11 cellular contexts compared by ENCODE assay signal in genomic region chr15:92954578-92954977, GRCh38. TPM values are rescaled to one million over a fixed set of nuclear protein-coding genes. Genes with fewer than 3 reads are reported as not detected.
DNase-seq lines count a peak whose midpoint lies in the region; ATAC-seq, FAIRE-seq and TF ChIP-seq lines count a peak whose summit lies in the region.
"Had no signal": no experiment of that assay in that cellular context is flagged by ENCODE, and none has a peak within 500 bp of the region (broad histone marks: within the 10 kb centered on the region; RNA-seq: fewer than 3 reads in every experiment).

No MANE protein-coding gene starts in this region.

- ATAC-seq in RWPE2 (ENCODE audit: low read depth): no peak
- no peak for ATAC-seq in T-cell (replicated peaks in 1 of 4)
- no peak for ATAC-seq in stimulated activated memory B cell treated with anti-CD40 and anti-IgM and Interleukin-4, amounts not matched to agents 10 μg/mL and 1 μg/mL and 100 μg/mL, for 72 hours

- peaks cover 4 to 5% (median 5%) of the 10 kb centered on the region in 3 donors for H3K9me3 Mint-ChIP-seq in T-cell
- H3K9me3 Mint-ChIP-seq in stimulated activated memory B cell treated with anti-CD40 and anti-IgM and Interleukin-4, amounts not matched to agents 10 μg/mL and 1 μg/mL and 100 μg/mL, for 72 hours: no peaks in the 10 kb centered on the region

- H3K4me1 Mint-ChIP-seq in T-cell: peaks cover 24 to 46% (median 40%) of the 10 kb centered on the region in 3 donors
- peaks cover 15% of the 10 kb centered on the region for H3K4me1 Mint-ChIP-seq in stimulated activated memory B cell treated with anti-CD40 and anti-IgM and Interleukin-4, amounts not matched to agents 10 μg/mL and 1 μg/mL and 100 μg/mL, for 72 hours

- no peaks in the 10 kb centered on the region; the same call in 1 of the 2 replicates for H4K20me1 ChIP-seq in GM23248 (ENCODE audit: insufficient read depth)

- 93 to 94% methylated on average over 8 of the region's 8 CpGs for WGBS in GM23248 (ENCODE audit: low coverage in 1 of 2, low lambda C conversion rate in 2 of 2, missing lambda C conversion rate in 2 of 2), 2 experiments

- H3K4me3 ChIP-seq in BE2C (ENCODE audit: low read depth, low read length) (no peak overlapping the region), GM23248 (no peak overlapping the region), RWPE2 (ENCODE audit: severe bottlenecking) (no peak overlapping the region)
- H3K4me3 ChIP-seq: upper lobe of left lung had no signal

- CTCF ChIA-PET in T-cell (lab: Charles Lee): interaction anchor here in 1 of 2 donors (1.2 kb wide), 1 partner anchor 76 kb away, joined by 3 read pairs; no protein-coding TSS in a partner anchor

- TF ChIP-seq CTCF in BE2C (IDR thresholded peaks at IDR 0.05; ENCODE audit: low read depth, low read length): peak; percentile 63
- TF ChIP-seq CTCF in RWPE2 (IDR thresholded peaks at IDR 0.05; ENCODE audit: poor library complexity, severe bottlenecking): peak; percentile 57

- FAIRE-seq in frontal cortex (lab: Jason Lieb, UNC): no peak

- in situ Hi-C loops in GM23248 (cut with MboI): no loop called here

- no peak overlapping the region for H3K4me2 ChIP-seq in GM23248 (ENCODE audit: unreplicated experiment)

- DNase-seq in BE2C (peak; percentile 22), GM23248 (peak; percentile 40), RWPE2 (ENCODE audit: low spot score) (no peak), iPS DF 19.7 (ENCODE audit: low read depth, low spot score) (peak; percentile 5), T-cell (no peak), frontal cortex (ENCODE audit: low spot score in 2 of 2) (no peak), NCI-H1694 (lab: John Stamatoyannopoulos, UW) (no peak)
- DNase-seq: activated CD4-positive, alpha-beta T cell treated with anti-CD3 and anti-CD28 coated beads, Interleukin-2, amount 10 ng/mL, durations not matched to agents 7 days and 5 days; upper lobe of left lung had no signal

- no peak overlapping the region for H2AFZ ChIP-seq in GM23248

- H3F3A ChIP-seq in GM23248 (ENCODE audit: insufficient read depth): peaks cover 83% of the 10 kb centered on the region

- POLR2A ChIA-PET in T-cell (lab: Charles Lee): no interaction called here

- H3K9ac ChIP-seq in GM23248: no peak overlapping the region

- H3K27ac Mint-ChIP-seq in T-cell: no peak overlapping the region
- no peak overlapping the region for H3K27ac Mint-ChIP-seq in stimulated activated memory B cell treated with anti-CD40 and anti-IgM and Interleukin-4, amounts not matched to agents 10 μg/mL and 1 μg/mL and 100 μg/mL, for 72 hours
- H3K27ac Mint-ChIP-seq: activated CD4-positive, alpha-beta T cell treated with anti-CD3 and anti-CD28 coated beads, Interleukin-2, amount 10 ng/mL, durations not matched to agents 7 days and 5 days had no signal

- H3K4me1 ChIP-seq in BE2C: no peaks in the 10 kb centered on the region
- H3K4me1 ChIP-seq in GM23248 (ENCODE audit: insufficient read depth): peaks cover 4% of the 10 kb centered on the region; the same call in 1 of the 2 replicates
- H3K4me1 ChIP-seq in RWPE2 (ENCODE audit: insufficient read depth, poor library complexity, severe bottlenecking): no peaks in the 10 kb centered on the region
- H3K4me1 ChIP-seq: upper lobe of left lung had no signal

- H3K27me3 Mint-ChIP-seq in T-cell: no peaks in the 10 kb centered on the region
- no peaks in the 10 kb centered on the region for H3K27me3 Mint-ChIP-seq in stimulated activated memory B cell treated with anti-CD40 and anti-IgM and Interleukin-4, amounts not matched to agents 10 μg/mL and 1 μg/mL and 100 μg/mL, for 72 hours
- H3K27me3 Mint-ChIP-seq: activated CD4-positive, alpha-beta T cell treated with anti-CD3 and anti-CD28 coated beads, Interleukin-2, amount 10 ng/mL, durations not matched to agents 7 days and 5 days; central memory CD8-positive, alpha-beta T cell had no signal

- H3K9me3 ChIP-seq in BE2C (no peaks in the 10 kb centered on the region), GM23248 (ENCODE audit: low read depth) (no peaks in the 10 kb centered on the region), RWPE2 (ENCODE audit: severe bottlenecking) (peaks cover 7% of the 10 kb centered on the region)

- H3K9me2 ChIP-seq in GM23248 (ENCODE audit: insufficient read depth): no peaks in the 10 kb centered on the region

- H3K79me2 ChIP-seq in GM23248 (ENCODE audit: insufficient read depth): peaks cover 99% of the 10 kb centered on the region

- H3K36me3 ChIP-seq in BE2C (peaks cover 94% of the 10 kb centered on the region), GM23248 (ENCODE audit: low read depth) (peaks cover 97% of the 10 kb centered on the region), RWPE2 (ENCODE audit: low read depth) (peaks cover 100% of the 10 kb centered on the region)

- no peak overlapping the region for H3K27ac ChIP-seq in GM23248
- H3K27ac ChIP-seq in RWPE2 (ENCODE audit: poor library complexity, severe bottlenecking): no peak overlapping the region
- H3K27ac ChIP-seq: upper lobe of left lung had no signal

- no peaks in the 10 kb centered on the region for H3K27me3 ChIP-seq in BE2C
- no peaks in the 10 kb centered on the region for H3K27me3 ChIP-seq in GM23248 (replicated peaks; ENCODE audit: insufficient read depth)
- H3K27me3 ChIP-seq in RWPE2 (ENCODE audit: insufficient read depth, poor library complexity, severe bottlenecking): no peaks in the 10 kb centered on the region
- H3K27me3 ChIP-seq: upper lobe of left lung had no signal

- H3K4me3 Mint-ChIP-seq in T-cell: no peak overlapping the region
- no peak overlapping the region for H3K4me3 Mint-ChIP-seq in stimulated activated memory B cell treated with anti-CD40 and anti-IgM and Interleukin-4, amounts not matched to agents 10 μg/mL and 1 μg/mL and 100 μg/mL, for 72 hours
- H3K4me3 Mint-ChIP-seq: activated CD4-positive, alpha-beta T cell treated with anti-CD3 and anti-CD28 coated beads, Interleukin-2, amount 10 ng/mL, durations not matched to agents 7 days and 5 days; central memory CD8-positive, alpha-beta T cell had no signal

- H3K36me3 Mint-ChIP-seq in T-cell: peaks cover 81% of the 10 kb centered on the region
- H3K36me3 Mint-ChIP-seq in stimulated activated memory B cell treated with anti-CD40 and anti-IgM and Interleukin-4, amounts not matched to agents 10 μg/mL and 1 μg/mL and 100 μg/mL, for 72 hours: peaks cover 72% of the 10 kb centered on the region

RNA-seq across cellular contexts. Expression of gene CHD2, which starts 54.5 kb away (rescaled TPM):
- 77.7 TPM for polyA plus RNA-seq in BE2C (2012; ENCODE audit: insufficient read depth, insufficient read length, low read depth)
- 39.0 and 54.4 TPM in 2 replicates for total RNA-seq in GM23248 (2014; rRNA removed; shearing (Covaris generic))
- polyA plus RNA-seq in GM23248 (2016; fragmentation: Nextera tagmentation; extraction: Ambion mirVana): 36.5 and 37.0 TPM in 2 replicates
- total RNA-seq in T-cell: 100 to 1,000 TPM; 231 to 506 (median 266) TPM
- total RNA-seq in frontal cortex: 108 TPM

Comparison
In these comparisons a context has a peak if more than half of its experiments do, and no peak if none do; other contexts are left out.
1. DNase-seq: peak in BE2C (single experiment), GM23248 (single experiment) and iPS DF 19.7 (single experiment); none in RWPE2 (single experiment), T-cell (0 of 34), frontal cortex (0 of 2) and NCI-H1694 (single experiment).